9 cellular contexts compared by ENCODE assay signal in genomic region chr4:20254517-20255250, GRCh38. TPM values are rescaled to one million over a fixed set of nuclear protein-coding genes. Genes with fewer than 3 reads are reported as not detected.
DNase-seq lines count a peak whose midpoint lies in the region; ATAC-seq and TF ChIP-seq lines count a peak whose summit lies in the region.
"Had no signal": no experiment of that assay in that cellular context is flagged by ENCODE, and none has a peak within 500 bp of the region (broad histone marks: within the 10 kb centered on the region; RNA-seq: fewer than 3 reads in every experiment).

No MANE protein-coding gene starts in this region.

- H3K27ac ChIP-seq in heart right ventricle = peak overlapping the region in 4 of 10 donors; percentile 6 to 42 (median 16)
- H3K27ac ChIP-seq in effector memory CD4-positive, alpha-beta T cell (ENCODE audit: insufficient read depth, low read length, poor library complexity, severe bottlenecking) = no peak overlapping the region

- H3K36me3 ChIP-seq in heart right ventricle = no peaks in the 10 kb centered on the region
- H3K36me3 ChIP-seq in effector memory CD4-positive, alpha-beta T cell (ENCODE audit: control insufficient read depth, insufficient read depth, low read length) = no peaks in the 10 kb centered on the region

- 3% methylated on average over 69 to 72 of the region's 72 CpGs for WGBS in heart right ventricle, 2 donors

- no peaks in the 10 kb centered on the region for H3K9me3 ChIP-seq in heart right ventricle
- H3K9me3 ChIP-seq in effector memory CD4-positive, alpha-beta T cell (ENCODE audit: control insufficient read depth, low read length) = no peaks in the 10 kb centered on the region

- no peak for TF ChIP-seq CTCF in heart right ventricle (IDR thresholded peaks at IDR 0.05)

- ATAC-seq in SK-N-SH treated with all-trans-retinoic acid at 6 μM for 48 hours = peak; percentile 1; the same call in 2 of the 3 replicates
- ATAC-seq in heart right ventricle = peak in 5 of 8 donors; percentile 16 to 26 (median 22)
- ATAC-seq in HG02610 (IDR thresholded peaks at IDR 0.05; ENCODE audit: unreplicated experiment) = no peak
- ATAC-seq: naive thymus-derived CD8-positive, alpha-beta T cell had no signal

- DNase-seq in GM03348 (ENCODE audit: low spot score) (peak; percentile 47), heart right ventricle (peak; percentile 8 to 18), renal cortical epithelial cell (ENCODE audit: low read depth) (peak; percentile 32), NCI-H226 (no peak), cerebellum (ENCODE audit: low spot score) (no peak)
- DNase-seq in effector memory CD4-positive, alpha-beta T cell = no peak

- H3K27me3 ChIP-seq in heart right ventricle = peaks cover 0 to 67% (median 54%) of the 10 kb centered on the region in 7 donors
- H3K27me3 ChIP-seq in effector memory CD4-positive, alpha-beta T cell (replicated peaks; ENCODE audit: control insufficient read depth, insufficient read depth, low read length, poor library complexity, severe bottlenecking) = peaks cover 32% of the 10 kb centered on the region

- H3K4me3 ChIP-seq in heart right ventricle = peak overlapping the region; percentile 37 to 71 (median 64)
- H3K4me3 ChIP-seq in effector memory CD4-positive, alpha-beta T cell (ENCODE audit: insufficient read depth, low read depth, low read length, poor library complexity, severe bottlenecking) = no peak overlapping the region

- intact Hi-C loops in heart right ventricle (cut with DNase I) = loop anchor here in 1 of 10 donors (10.0 kb wide), 1 partner anchor 1560 kb away; no protein-coding TSS in a partner anchor

- H3K4me1 ChIP-seq in heart right ventricle = peaks cover 3 to 36% (median 20%) of the 10 kb centered on the region in 9 donors
- peaks cover 3% of the 10 kb centered on the region for H3K4me1 ChIP-seq in effector memory CD4-positive, alpha-beta T cell (ENCODE audit: control insufficient read depth, insufficient read depth, low read length, poor library complexity, severe bottlenecking)

TF ChIP-seq in SK-N-SH treated with all-trans-retinoic acid at 6 μM for 48 hours, 23 proteins besides CTCF, POLR2A, EP300 and RAD21:
- TF ChIP-seq BACH2 (CRISPR knock-in tag; IDR thresholded peaks at IDR 0.05; ENCODE audit: borderline replicate concordance) = no peak
- no peak for TF ChIP-seq CSDC2 (CRISPR knock-in tag; IDR thresholded peaks at IDR 0.05)

RNA-seq across cellular contexts. Expression of gene SLIT2, which starts 3.0 kb away (rescaled TPM):
- total RNA-seq in heart right ventricle (10 to 100 TPM in 1 of 10 donors, 1 to 10 TPM in 9; 4.2 to 11.9 (median 5.9) TPM), renal cortical epithelial cell (3.5 and 4.1 TPM in 2 replicates), cerebellum (46.4 TPM)
- 1 to 10 TPM; 1.1 to 2.9 TPM for polyA plus RNA-seq in heart right ventricle
- total RNA-seq: naive thymus-derived CD8-positive, alpha-beta T cell had no signal
- polyA plus RNA-seq: naive thymus-derived CD8-positive, alpha-beta T cell had no signal

Comparison
In these comparisons a context has a peak if more than half of its experiments do, and no peak if none do; other contexts are left out.
1. DNase-seq: peak in GM03348 (single experiment), heart right ventricle (2 of 2) and renal cortical epithelial cell (single experiment); none in effector memory CD4-positive, alpha-beta T cell (0 of 3), NCI-H226 (single experiment) and cerebellum (single experiment).